Comparison of ENCODE assay signal across 18 cellular contexts in the genomic region with DNA sequence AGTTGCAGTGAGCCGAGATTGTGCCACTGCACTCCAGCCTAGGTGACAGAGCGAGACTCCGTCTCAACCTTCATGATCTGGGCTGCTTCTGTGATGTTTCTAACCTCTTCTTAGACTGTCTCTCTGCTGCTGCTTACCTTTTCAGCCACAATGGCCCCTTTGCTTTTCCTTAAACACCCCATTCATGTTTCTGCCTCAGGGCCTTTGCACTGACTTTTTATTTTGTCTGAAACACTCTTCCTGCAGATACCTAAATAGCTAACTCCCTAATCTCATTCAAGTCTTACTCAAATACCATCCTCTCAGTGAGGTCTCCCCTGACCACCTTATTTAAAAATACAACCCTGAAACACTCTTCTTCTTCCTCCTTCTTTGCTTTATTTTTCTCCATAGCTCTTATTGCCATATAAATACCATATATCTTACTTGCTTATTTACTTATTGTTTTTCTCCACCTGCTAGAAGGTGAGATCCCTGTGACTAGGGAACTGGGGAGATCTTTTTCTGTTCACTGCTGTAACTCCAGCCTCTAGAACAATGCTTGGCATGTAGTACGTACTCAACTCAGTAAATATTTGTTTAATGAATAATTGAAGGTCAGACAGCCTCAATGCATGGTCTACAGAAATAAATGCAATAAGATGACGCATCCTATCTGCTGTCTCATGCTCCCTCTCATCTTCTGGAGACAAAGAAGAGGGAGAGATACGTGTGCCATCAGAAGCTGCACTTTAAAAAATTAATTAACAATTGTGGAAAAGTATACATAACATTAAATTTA. TPM values are rescaled to one million over a fixed set of nuclear protein-coding genes. Genes with fewer than 3 reads are reported as not detected.
A peak's percentile ranks its signal among the peaks of the same experiment; 100 is the strongest.
DNase-seq lines count a peak whose midpoint lies in the region; ATAC-seq and TF ChIP-seq lines count a peak whose summit lies in the region.
"Had no signal": no experiment of that assay in that cellular context is flagged by ENCODE, and none has a peak within 500 bp of the region (broad histone marks: within the 10 kb centered on the region; RNA-seq: fewer than 3 reads in every experiment).

No MANE protein-coding gene starts in this region.

- H3F3A ChIP-seq in PC-3 (ENCODE audit: low read length, unreplicated experiment): no peaks in the 10 kb centered on the region

- no peaks in the 10 kb centered on the region for H4K20me1 ChIP-seq in PC-3 (ENCODE audit: low read length)

- H3K4me3 Mint-ChIP-seq in endothelial cell (ENCODE audit: unreplicated experiment) (peak overlapping the region; percentile 50), mesothelial cell of epicardium (no peak overlapping the region)
- H3K4me3 Mint-ChIP-seq: activated T-helper 1 cell treated with anti-CD3 and anti-CD28 coated beads, Interleukin-12 subunit alpha, Interleukin-12 subunit beta, Interleukin-2, Interleukin-4 antibody, amounts not matched to agents 30 ng/mL and 10 ng/mL and 1 ng/mL, durations not matched to agents 14 hours and 24 hours and 36 hours had no signal

- H2AFZ ChIP-seq in PC-3 (ENCODE audit: low read length): no peak overlapping the region

- intact Hi-C loops in PC-3 (cut with micrococcal nuclease): no loop called here

- H3K27ac ChIP-seq in HEK293 (ENCODE audit: extremely low read depth, low read depth, low read length): no peak overlapping the region
- H3K27ac ChIP-seq in PC-3 (ENCODE audit: low read length): peak overlapping the region; percentile 81
- H3K27ac ChIP-seq: psoas muscle, thyroid gland had no signal

- TF ChIP-seq CTCF in HEK293 (tag by site-specific recombination; IDR thresholded peaks at IDR 0.05) (no peak), PC-3 (conservative IDR thresholded peaks at IDR 0.05; ENCODE audit: low read depth, low read length) (no peak), endothelial cell (IDR thresholded peaks at IDR 0.05; ENCODE audit: unreplicated experiment) (no peak), mesothelial cell of epicardium (IDR thresholded peaks at IDR 0.05; ENCODE audit: unreplicated experiment) (no peak)

- H3K36me3 Mint-ChIP-seq in endothelial cell (ENCODE audit: low read depth, unreplicated experiment) (peaks cover 5% of the 10 kb centered on the region), mesothelial cell of epicardium (no peaks in the 10 kb centered on the region)

- ATAC-seq in PC-3 (peak; percentile 82), HG02938 (IDR thresholded peaks at IDR 0.05; ENCODE audit: unreplicated experiment) (no peak)
- ATAC-seq: psoas muscle had no signal

- no peaks in the 10 kb centered on the region for H3K9me3 ChIP-seq in HEK293 (ENCODE audit: control insufficient read depth, insufficient read depth, low read depth, low read length)
- H3K9me3 ChIP-seq in PC-3 (ENCODE audit: low read length): no peaks in the 10 kb centered on the region
- H3K9me3 ChIP-seq: psoas muscle, thyroid gland had no signal

- H3K9me2 ChIP-seq in PC-3 (replicated peaks; ENCODE audit: low read length): no peaks in the 10 kb centered on the region

- H3K4me3 ChIP-seq in HEK293 (ENCODE audit: low read depth, low read length): no peak overlapping the region
- H3K4me3 ChIP-seq in PC-3 (ENCODE audit: low read length): 0 out of 2 replicates have a peak overlapping the region, but pooled peaks have one; percentile 15
- H3K4me3 ChIP-seq: psoas muscle, thyroid gland had no signal

- DNase-seq in A172 (ENCODE audit: low spot score): peak; percentile 77
- DNase-seq in PC-3: peak; percentile 88
- DNase-seq in endothelial cell (ENCODE audit: low spot score): no peak
- no peak for DNase-seq in T1000 (lab: John Stamatoyannopoulos, UW)
- DNase-seq in mesothelial cell of epicardium (ENCODE audit: low spot score in 2 of 2, unreplicated experiment in 2 of 2): no peak
- DNase-seq in activated CD4-positive, alpha-beta T cell treated with anti-CD3 and anti-CD28 coated beads for 1 hour: no peak
- DNase-seq: activated CD4-positive, alpha-beta T cell treated with anti-CD3 and anti-CD28 coated beads, Interleukin-2, amount 50 U/mL, for 4 hours; aorta; DND-41; glutamatergic neuron; Karpas-422; kidney; NCI-H187 treated with DMSO at 0.1 percent for 48 hours; psoas muscle; thyroid gland had no signal

- no TSS peak for BruUV-seq in PC-3 (replicated peaks; lab: Mats Ljungman, UMichigan)

- H3K4me2 ChIP-seq in PC-3 (ENCODE audit: low read length): peak overlapping the region; percentile 60

- H3K27me3 Mint-ChIP-seq in endothelial cell (ENCODE audit: unreplicated experiment) (peaks cover 3% of the 10 kb centered on the region), mesothelial cell of epicardium (ENCODE audit: low read depth) (no peaks in the 10 kb centered on the region)

- no peaks in the 10 kb centered on the region for H3K27me3 ChIP-seq in PC-3 (ENCODE audit: low read length)
- H3K27me3 ChIP-seq: thyroid gland had no signal

- POLR2A ChIA-PET in HEK293 (lab: Yijun Ruan, JAX): no interaction called here
- POLR2A ChIA-PET in PC-3 (lab: Charles Lee; ENCODE audit: unreplicated experiment): no interaction called here

- H3K36me3 ChIP-seq in HEK293 (ENCODE audit: control insufficient read depth in 2 of 2, insufficient read depth in 1 of 2, low read length in 2 of 2) (no peaks in the 10 kb centered on the region), PC-3 (ENCODE audit: low read depth, low read length) (no peaks in the 10 kb centered on the region)
- H3K36me3 ChIP-seq: thyroid gland had no signal

- H3K79me2 ChIP-seq in PC-3 (ENCODE audit: low read length): no peaks in the 10 kb centered on the region

- H3K27ac Mint-ChIP-seq in endothelial cell (ENCODE audit: unreplicated experiment) (no peak overlapping the region), mesothelial cell of epicardium (no peak overlapping the region)
- H3K27ac Mint-ChIP-seq: activated T-helper 1 cell treated with anti-CD3 and anti-CD28 coated beads, Interleukin-12 subunit alpha, Interleukin-12 subunit beta, Interleukin-2, Interleukin-4 antibody, amounts not matched to agents 30 ng/mL and 10 ng/mL and 1 ng/mL, durations not matched to agents 14 hours and 24 hours and 36 hours had no signal

- H3K9ac ChIP-seq in PC-3 (ENCODE audit: low read length): peak overlapping the region; percentile 11; the same call in 1 of the 2 replicates

- CTCF ChIA-PET in HEK293 (lab: Yijun Ruan, JAX): interaction anchor here (0.8 to 1.0 kb wide), 2 partner anchors 20 to 57 kb away, joined by 3 read pairs; no protein-coding TSS in a partner anchor
- CTCF ChIA-PET in PC-3 (lab: Charles Lee): interaction anchor here (0.7 kb wide), 1 partner anchor 496 kb away, joined by 9 read pairs; no protein-coding TSS in a partner anchor

- no peaks in the 10 kb centered on the region for H3K9me3 Mint-ChIP-seq in endothelial cell (ENCODE audit: unreplicated experiment)
- peaks cover 5% of the 10 kb centered on the region for H3K9me3 Mint-ChIP-seq in mesothelial cell of epicardium
- H3K9me3 Mint-ChIP-seq: activated T-helper 1 cell treated with anti-CD3 and anti-CD28 coated beads, Interleukin-12 subunit alpha, Interleukin-12 subunit beta, Interleukin-2, Interleukin-4 antibody, amounts not matched to agents 30 ng/mL and 10 ng/mL and 1 ng/mL, durations not matched to agents 14 hours and 24 hours and 36 hours had no signal

- H3K4me1 Mint-ChIP-seq in endothelial cell (ENCODE audit: unreplicated experiment) (peaks cover 13% of the 10 kb centered on the region), mesothelial cell of epicardium (peaks cover 22% of the 10 kb centered on the region)

- no peaks in the 10 kb centered on the region for H3K4me1 ChIP-seq in HEK293 (ENCODE audit: control insufficient read depth, insufficient read depth, low read length)
- peaks cover 49% of the 10 kb centered on the region for H3K4me1 ChIP-seq in PC-3 (ENCODE audit: insufficient read depth, low read length)
- H3K4me1 ChIP-seq: psoas muscle, thyroid gland had no signal

TF ChIP-seq in HEK293, 187 proteins besides CTCF, POLR2A, EP300 and RAD21:
- TF ChIP-seq ZNF138 (tag by site-specific recombination; IDR thresholded peaks at IDR 0.05; ENCODE audit: borderline replicate concordance) (no peak), MZF1 (tag by site-specific recombination; IDR thresholded peaks at IDR 0.05; ENCODE audit: borderline replicate concordance) (no peak), ZNF37A (tag by site-specific recombination; IDR thresholded peaks at IDR 0.05) (no peak), ZNF677 (tag by site-specific recombination; IDR thresholded peaks at IDR 0.05) (no peak), ZNF623 (tag by site-specific recombination; IDR thresholded peaks at IDR 0.05) (peak; percentile 93), ZNF292 (tag by site-specific recombination; IDR thresholded peaks at IDR 0.05; ENCODE audit: borderline replicate concordance, low read depth) (no peak)
- TF ChIP-seq, protein P1, sequence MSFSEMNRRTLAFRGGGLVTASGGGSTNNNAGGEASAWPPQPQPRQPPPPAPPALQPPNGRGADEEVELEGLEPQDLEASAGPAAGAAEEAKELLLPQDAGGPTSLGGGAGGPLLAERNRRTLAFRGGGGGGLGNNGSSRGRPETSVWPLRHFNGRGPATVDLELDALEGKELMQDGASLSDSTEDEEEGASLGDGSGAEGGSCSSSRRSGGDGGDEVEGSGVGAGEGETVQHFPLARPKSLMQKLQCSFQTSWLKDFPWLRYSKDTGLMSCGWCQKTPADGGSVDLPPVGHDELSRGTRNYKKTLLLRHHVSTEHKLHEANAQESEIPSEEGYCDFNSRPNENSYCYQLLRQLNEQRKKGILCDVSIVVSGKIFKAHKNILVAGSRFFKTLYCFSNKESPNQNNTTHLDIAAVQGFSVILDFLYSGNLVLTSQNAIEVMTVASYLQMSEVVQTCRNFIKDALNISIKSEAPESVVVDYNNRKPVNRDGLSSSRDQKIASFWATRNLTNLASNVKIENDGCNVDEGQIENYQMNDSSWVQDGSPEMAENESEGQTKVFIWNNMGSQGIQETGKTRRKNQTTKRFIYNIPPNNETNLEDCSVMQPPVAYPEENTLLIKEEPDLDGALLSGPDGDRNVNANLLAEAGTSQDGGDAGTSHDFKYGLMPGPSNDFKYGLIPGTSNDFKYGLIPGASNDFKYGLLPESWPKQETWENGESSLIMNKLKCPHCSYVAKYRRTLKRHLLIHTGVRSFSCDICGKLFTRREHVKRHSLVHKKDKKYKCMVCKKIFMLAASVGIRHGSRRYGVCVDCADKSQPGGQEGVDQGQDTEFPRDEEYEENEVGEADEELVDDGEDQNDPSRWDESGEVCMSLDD (tag by site-specific recombination; IDR thresholded peaks at IDR 0.05): no peak

RNA-seq across cellular contexts. Expression of a gene that starts 43.8 kb away (rescaled TPM):
- total RNA-seq in A172 (2014; rRNA removed; shearing (Covaris generic)): 38.0 and 42.1 TPM in 2 replicates
- 29.6 and 31.4 TPM in 2 replicates for total RNA-seq in PC-3 (2014; rRNA removed)
- 8.4 TPM for total RNA-seq in endothelial cell (ENCODE audit: unreplicated experiment)
- 15.4 to 18.0 TPM (median 17.5 TPM) in 3 replicates for total RNA-seq in mesothelial cell of epicardium

Comparison
In these comparisons a context has a peak if more than half of its experiments do, and no peak if none do; other contexts are left out.
1. DNase-seq: peak in A172 (single experiment) and PC-3 (single experiment); none in endothelial cell (single experiment), T1000 (single experiment), mesothelial cell of epicardium (0 of 2) and activated CD4-positive, alpha-beta T cell treated with anti-CD3 and anti-CD28 coated beads for 1 hour (single experiment).